In genomic region chr3:113051222-113051804, GRCh38 we compare ENCODE assay signal across 8 cellular contexts.
DNase-seq lines count a peak whose midpoint lies in the region; ATAC-seq and TF ChIP-seq lines count a peak whose summit lies in the region.

No MANE protein-coding gene starts in this region.

- peak; percentile 93 for TF ChIP-seq CTCF in colonic mucosa (IDR thresholded peaks at IDR 0.05)
- TF ChIP-seq CTCF in liver (IDR thresholded peaks at IDR 0.05; ENCODE audit: low read depth, low read length, missing input control), result peak; percentile 96

- intact Hi-C loops in colonic mucosa (cut with DNase I), result no loop called here

- DNase-seq in Ammon's horn (ENCODE audit: low spot score) (peak; percentile 88), NCI-H460 (ENCODE audit: extremely low read depth, low read depth) (peak; percentile 71), colonic mucosa (peak; percentile 90)
- peak; percentile 81 to 90 for DNase-seq in activated CD4-positive, alpha-beta T cell treated with anti-CD3 and anti-CD28 coated beads for 24 hours (ENCODE audit: low read depth in 2 of 2)
- peak; percentile 81 for DNase-seq in stimulated activated CD4-positive, alpha-beta T cell treated with anti-CD3 and anti-CD28 coated beads, Interleukin-4, amount 100 ng/mL, for 48 hours (ENCODE audit: low read depth in 2 of 2)

- H3K36me3 ChIP-seq in colonic mucosa (no peaks in the 10 kb centered on the region), liver (ENCODE audit: control insufficient read depth in 4 of 4, insufficient read depth in 3 of 4, low read depth in 1 of 4, low read length in 3 of 4) (no peaks in the 10 kb centered on the region)

- H3K4me1 ChIP-seq in colonic mucosa, result no peaks in the 10 kb centered on the region
- H3K4me1 ChIP-seq in liver (ENCODE audit: control insufficient read depth in 4 of 4, insufficient read depth in 4 of 4, low read length in 3 of 4), result peaks cover 2 to 3% (median 3%) of the 10 kb centered on the region in 4 donors

- H3K4me3 ChIP-seq in colonic mucosa (no peak overlapping the region), liver (ENCODE audit: low read depth in 1 of 3, low read length in 3 of 3) (no peak overlapping the region)

- H3K27me3 ChIP-seq in colonic mucosa, result no peaks in the 10 kb centered on the region
- no peaks in the 10 kb centered on the region for H3K27me3 ChIP-seq in liver (ENCODE audit: control insufficient read depth in 4 of 4, insufficient read depth in 4 of 4, low read length in 3 of 4)

- ATAC-seq in GM19043 (IDR thresholded peaks at IDR 0.05; ENCODE audit: low read depth, unreplicated experiment) (peak; percentile 90), HG03378 (IDR thresholded peaks at IDR 0.05; ENCODE audit: unreplicated experiment) (peak; percentile 93)

- H3K9me3 ChIP-seq in colonic mucosa (no peaks in the 10 kb centered on the region), liver (ENCODE audit: control insufficient read depth in 4 of 4, low read length in 3 of 4) (no peaks in the 10 kb centered on the region)

- 18% methylated on average over 17 of the region's 17 CpGs for WGBS in liver

- TF ChIP-seq RAD21 in liver (IDR thresholded peaks at IDR 0.05), result peak; percentile 99

- H3K9ac ChIP-seq in colonic mucosa (ENCODE audit: low read depth in 2 of 2, low read length in 2 of 2) (no peak overlapping the region), liver (ENCODE audit: low read depth in 1 of 2, low read length in 2 of 2) (no peak overlapping the region)

- H3K27ac ChIP-seq in colonic mucosa (no peak overlapping the region), liver (ENCODE audit: low read depth in 1 of 2, low read length in 2 of 2) (no peak overlapping the region)

TF ChIP-seq in liver, 16 proteins besides CTCF, POLR2A, EP300 and RAD21:
- no peak for TF ChIP-seq GABPA (IDR thresholded peaks at IDR 0.05 in 1 of 2, conservative IDR thresholded peaks at IDR 0.05 in 1 of 2)
- TF ChIP-seq ZBTB33 (IDR thresholded peaks at IDR 0.05), result no peak
- no peak for TF ChIP-seq FOXA1 (IDR thresholded peaks at IDR 0.05)
- no peak for TF ChIP-seq SP1 (IDR thresholded peaks at IDR 0.05)
- no peak for TF ChIP-seq EGR1 (IDR thresholded peaks at IDR 0.05; ENCODE audit: low read depth in 2 of 2)
- no peak for TF ChIP-seq HNF4G (IDR thresholded peaks at IDR 0.05)
- TF ChIP-seq JUND (IDR thresholded peaks at IDR 0.05), result peak; percentile 99
- no peak for TF ChIP-seq HNF4A (conservative IDR thresholded peaks at IDR 0.05)
- no peak for TF ChIP-seq FOXA2 (IDR thresholded peaks at IDR 0.05)
- no peak for TF ChIP-seq TAF1 (conservative IDR thresholded peaks at IDR 0.05)
- TF ChIP-seq ATF3 (IDR thresholded peaks at IDR 0.05), result peak; percentile 79
- peak; percentile 34 for TF ChIP-seq MAX (IDR thresholded peaks at IDR 0.05)
